In the genomic region with DNA sequence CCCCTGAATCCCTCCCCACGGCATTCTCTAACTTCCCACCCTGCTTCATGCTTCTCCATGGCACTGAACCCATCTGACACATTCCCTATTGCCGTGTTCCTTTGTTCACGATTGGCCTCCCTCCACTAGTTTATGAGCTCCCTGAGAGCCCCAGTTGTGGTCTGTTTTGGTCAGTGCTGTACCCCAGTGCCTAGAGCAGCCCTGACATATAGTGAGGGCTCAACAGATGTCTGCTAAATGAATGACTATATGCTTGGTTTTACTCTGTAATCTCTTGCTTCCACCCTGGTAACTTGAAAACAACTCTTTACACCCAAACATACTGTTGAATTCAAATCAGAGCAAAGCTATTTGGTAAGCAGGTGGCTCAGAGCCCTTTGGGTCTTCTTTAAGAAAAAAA, we compare ENCODE assay signal across 19 cellular contexts.
A peak's percentile ranks its signal among the peaks of the same experiment; 100 is the strongest.
DNase-seq lines count a peak whose midpoint lies in the region; ATAC-seq and TF ChIP-seq lines count a peak whose summit lies in the region.
"Had no signal": no experiment of that assay in that cellular context is flagged by ENCODE, and none has a peak within 500 bp of the region (broad histone marks: within the 10 kb centered on the region; RNA-seq: fewer than 3 reads in every experiment).

No MANE protein-coding gene starts in this region.

- no peak overlapping the region for H2AFZ ChIP-seq in mammary epithelial cell (ENCODE audit: low read depth, low read length)

- H3K4me3 ChIP-seq in breast epithelium (no peak overlapping the region), mammary epithelial cell (replicated peaks in 1 of 3; ENCODE audit: insufficient read depth in 1 of 3, low read depth in 2 of 3, low read length in 3 of 3) (no peak overlapping the region)
- H3K4me3 ChIP-seq: body of pancreas, SK-N-MC, stomach, tibial artery had no signal

- dilution Hi-C loops in mammary epithelial cell (cut with HindIII; ENCODE audit: low sequenced_read_pairs), result no loop called here

- TF ChIP-seq POLR2A in breast epithelium (IDR thresholded peaks at IDR 0.05), result no peak

- peaks cover 93% of the 10 kb centered on the region for H3K4me1 Mint-ChIP-seq in activated CD4-positive, alpha-beta T cell treated with anti-CD3 and anti-CD28 coated beads for 36 hours
- peaks cover 77% of the 10 kb centered on the region for H3K4me1 Mint-ChIP-seq in brain
- H3K4me1 Mint-ChIP-seq in stimulated activated memory B cell treated with anti-CD40 and anti-IgM and Interleukin-4, amounts not matched to agents 10 μg/mL and 1 μg/mL and 100 μg/mL, for 72 hours, result peaks cover 84% of the 10 kb centered on the region

- peak overlapping the region; percentile 25 to 42 for H3K27ac ChIP-seq in breast epithelium
- no peak overlapping the region for H3K27ac ChIP-seq in mammary epithelial cell (ENCODE audit: insufficient read depth, low read depth, low read length)
- H3K27ac ChIP-seq: body of pancreas, SK-N-MC, stomach, tibial artery, WERI-Rb-1 had no signal

- no peaks in the 10 kb centered on the region for H3K79me2 ChIP-seq in mammary epithelial cell (ENCODE audit: insufficient read depth, low read length)

- in situ Hi-C loops in mammary epithelial cell (cut with MboI; ENCODE audit: low sequenced_read_pairs in 2 of 2), result loop anchor here in 1 of 2 donors (25.0 kb wide), 1 partner anchor 132 kb away; no protein-coding TSS in a partner anchor

- no TSS peak for BruUV-seq in mammary epithelial cell (replicated peaks; lab: Mats Ljungman, UMichigan)

- no peaks in the 10 kb centered on the region for H4K20me1 ChIP-seq in mammary epithelial cell (ENCODE audit: insufficient read depth, low read length)

- peaks cover 0 to 11% of the 10 kb centered on the region in 2 donors for H3K4me1 ChIP-seq in breast epithelium
- H3K4me1 ChIP-seq in mammary epithelial cell (ENCODE audit: insufficient read depth, low read length), result peaks cover 2% of the 10 kb centered on the region
- H3K4me1 ChIP-seq: body of pancreas had no signal

- H3K9me3 ChIP-seq in breast epithelium (no peaks in the 10 kb centered on the region), mammary epithelial cell (replicated peaks; ENCODE audit: insufficient read depth, low read length) (no peaks in the 10 kb centered on the region)
- H3K9me3 ChIP-seq: body of pancreas, stomach, tibial artery had no signal

- CTCF ChIA-PET in activated CD4-positive, alpha-beta T cell treated with anti-CD3 and anti-CD28 coated beads for 36 hours (lab: Charles Lee), result no interaction called here
- CTCF ChIA-PET in mammary epithelial cell (lab: Charles Lee; ENCODE audit: low non-redundant PET), result no interaction called here

- TF ChIP-seq CTCF in breast epithelium (IDR thresholded peaks at IDR 0.05) (no peak), mammary epithelial cell (conservative IDR thresholded peaks at IDR 0.05 in 1 of 2, IDR thresholded peaks at IDR 0.05 in 1 of 2; ENCODE audit: extremely low read depth in 1 of 2, insufficient read depth in 1 of 2, low read depth in 1 of 2, low read length in 2 of 2) (no peak), brain (conservative IDR thresholded peaks at IDR 0.05) (no peak)

- H3K36me3 ChIP-seq in breast epithelium (no peaks in the 10 kb centered on the region), mammary epithelial cell (ENCODE audit: insufficient read depth, low read length) (no peaks in the 10 kb centered on the region)
- H3K36me3 ChIP-seq: stomach, tibial artery, WERI-Rb-1 had no signal

- H3K27me3 Mint-ChIP-seq in activated CD4-positive, alpha-beta T cell treated with anti-CD3 and anti-CD28 coated beads for 36 hours, result no peaks in the 10 kb centered on the region
- H3K27me3 Mint-ChIP-seq in brain, result peaks cover 9% of the 10 kb centered on the region
- no peaks in the 10 kb centered on the region for H3K27me3 Mint-ChIP-seq in stimulated activated memory B cell treated with anti-CD40 and anti-IgM and Interleukin-4, amounts not matched to agents 10 μg/mL and 1 μg/mL and 100 μg/mL, for 72 hours
- H3K27me3 Mint-ChIP-seq: activated CD4-positive, alpha-beta T cell treated with anti-CD3 and anti-CD28 coated beads, Interleukin-2, amount 10 ng/mL, durations not matched to agents 7 days and 5 days had no signal

- intact Hi-C loops in activated CD4-positive, alpha-beta T cell treated with anti-CD3 and anti-CD28 coated beads for 36 hours (cut with DNase I, micrococcal nuclease), result loop anchor here in 1 of 2 experiments (10.0 kb wide), 1 partner anchor 81 kb away; no protein-coding TSS in a partner anchor
- intact Hi-C loops in breast epithelium (cut with DNase I; ENCODE audit: low total_unique reads) (no loop called here), mammary epithelial cell (cut with micrococcal nuclease) (loop anchor here (10.0 kb wide), 1 partner anchor 81 kb away; no protein-coding TSS in a partner anchor)

- H3K36me3 Mint-ChIP-seq in activated CD4-positive, alpha-beta T cell treated with anti-CD3 and anti-CD28 coated beads for 36 hours (ENCODE audit: low read depth), result peaks cover 70% of the 10 kb centered on the region
- no peaks in the 10 kb centered on the region for H3K36me3 Mint-ChIP-seq in brain
- H3K36me3 Mint-ChIP-seq in stimulated activated memory B cell treated with anti-CD40 and anti-IgM and Interleukin-4, amounts not matched to agents 10 μg/mL and 1 μg/mL and 100 μg/mL, for 72 hours, result peaks cover 43% of the 10 kb centered on the region

- H3K4me2 ChIP-seq in mammary epithelial cell (ENCODE audit: insufficient read depth, low read depth, low read length), result no peak overlapping the region

- H3K27ac Mint-ChIP-seq in activated CD4-positive, alpha-beta T cell treated with anti-CD3 and anti-CD28 coated beads for 36 hours, result peak overlapping the region; percentile 89
- peak overlapping the region; percentile 0 to 92 (median 79) for H3K27ac Mint-ChIP-seq in brain
- peak overlapping the region; percentile 68 for H3K27ac Mint-ChIP-seq in stimulated activated memory B cell treated with anti-CD40 and anti-IgM and Interleukin-4, amounts not matched to agents 10 μg/mL and 1 μg/mL and 100 μg/mL, for 72 hours

- ATAC-seq in activated CD4-positive, alpha-beta T cell treated with anti-CD3 and anti-CD28 coated beads for 36 hours, result peak; percentile 14
- ATAC-seq in stimulated activated memory B cell treated with anti-CD40 and anti-IgM and Interleukin-4, amounts not matched to agents 10 μg/mL and 1 μg/mL and 100 μg/mL, for 72 hours, result no peak
- no peak for ATAC-seq in GM18858 (IDR thresholded peaks at IDR 0.05; ENCODE audit: unreplicated experiment)
- ATAC-seq: body of pancreas had no signal

- POLR2A ChIA-PET in activated CD4-positive, alpha-beta T cell treated with anti-CD3 and anti-CD28 coated beads for 36 hours (lab: Charles Lee), result no interaction called here

- DNase-seq in activated CD4-positive, alpha-beta T cell treated with anti-CD3 and anti-CD28 coated beads for 36 hours, result peak; percentile 3
- DNase-seq in activated CD4-positive, alpha-beta T cell treated with anti-CD3 and anti-CD28 coated beads, Interleukin-2, amount 50 U/mL, for 4 hours, result no peak
- DNase-seq in breast epithelium (ENCODE audit: low spot score in 2 of 2) (peak in 1 of 2 donors; percentile 20), mammary epithelial cell (no peak), NCI-H524 (lab: John Stamatoyannopoulos, UW) (no peak)
- DNase-seq: activated CD4-positive, alpha-beta T cell treated with anti-CD3 and anti-CD28 coated beads, Interleukin-2, amount 10 ng/mL, durations not matched to agents 7 days and 5 days; AML-193; body of pancreas; hypothalamus; NCI-H1694; occipital lobe; OCI-M1; stomach; WERI-Rb-1 had no signal

- H3K27me3 ChIP-seq in breast epithelium, result no peaks in the 10 kb centered on the region
- no peaks in the 10 kb centered on the region for H3K27me3 ChIP-seq in mammary epithelial cell (ENCODE audit: insufficient read depth, low read length)
- H3K27me3 ChIP-seq: body of pancreas, tibial artery had no signal

- no peaks in the 10 kb centered on the region for H3K9me3 Mint-ChIP-seq in activated CD4-positive, alpha-beta T cell treated with anti-CD3 and anti-CD28 coated beads for 36 hours (ENCODE audit: low read depth)
- H3K9me3 Mint-ChIP-seq in brain, result peaks cover 0 to 2% (median 0%) of the 10 kb centered on the region in 5 experiments
- H3K9me3 Mint-ChIP-seq in stimulated activated memory B cell treated with anti-CD40 and anti-IgM and Interleukin-4, amounts not matched to agents 10 μg/mL and 1 μg/mL and 100 μg/mL, for 72 hours, result no peaks in the 10 kb centered on the region
- H3K9me3 Mint-ChIP-seq: activated CD4-positive, alpha-beta T cell treated with anti-CD3 and anti-CD28 coated beads, Interleukin-2, amount 10 ng/mL, durations not matched to agents 7 days and 5 days had no signal

- H3K9ac ChIP-seq in mammary epithelial cell (ENCODE audit: insufficient read depth, low read length), result no peak overlapping the region

- peak overlapping the region; percentile 97 for H3K4me3 Mint-ChIP-seq in activated CD4-positive, alpha-beta T cell treated with anti-CD3 and anti-CD28 coated beads for 36 hours
- H3K4me3 Mint-ChIP-seq in brain, result peak overlapping the region in 1 of 5 experiments; percentile 67
- H3K4me3 Mint-ChIP-seq in stimulated activated memory B cell treated with anti-CD40 and anti-IgM and Interleukin-4, amounts not matched to agents 10 μg/mL and 1 μg/mL and 100 μg/mL, for 72 hours, result no peak overlapping the region
- H3K4me3 Mint-ChIP-seq: activated CD4-positive, alpha-beta T cell treated with anti-CD3 and anti-CD28 coated beads, Interleukin-2, amount 10 ng/mL, durations not matched to agents 7 days and 5 days had no signal

- WGBS in mammary epithelial cell (ENCODE audit: low coverage, missing lambda C conversion rate), result 68% methylated on average over 2 of the region's 3 CpGs
